Comparison of ENCODE assay signal across 18 cellular contexts in genomic region chr15:92944946-92945521, GRCh38. TPM values are rescaled to one million over a fixed set of nuclear protein-coding genes. Genes with fewer than 3 reads are reported as not detected.
DNase-seq lines count a peak whose midpoint lies in the region; ATAC-seq lines count a peak whose summit lies in the region.
"Had no signal": no experiment of that assay in that cellular context is flagged by ENCODE, and none has a peak within 500 bp of the region (broad histone marks: within the 10 kb centered on the region; RNA-seq: fewer than 3 reads in every experiment).

No MANE protein-coding gene starts in this region.

- H3K4me3 Mint-ChIP-seq in activated CD4-positive, alpha-beta T cell treated with anti-CD3 and anti-CD28 coated beads, Interleukin-2, amount 10 ng/mL, durations not matched to agents 24 days and 14 days: no peak overlapping the region
- no peak overlapping the region for H3K4me3 Mint-ChIP-seq in CD4-positive, alpha-beta memory T cell
- peak overlapping the region; percentile 31 for H3K4me3 Mint-ChIP-seq in activated naive CD8-positive, alpha-beta T cell treated with anti-CD3 and anti-CD28 coated beads, Interleukin-2, amount 10 ng/mL, durations not matched to agents 7 days and 5 days
- peak overlapping the region in 1 of 10 donors; percentile 6 for H3K4me3 Mint-ChIP-seq in naive thymus-derived CD8-positive, alpha-beta T cell
- H3K4me3 Mint-ChIP-seq: activated CD4-positive, alpha-beta T cell treated with anti-CD3 and anti-CD28 coated beads, Interleukin-2, amount 10 ng/mL, durations not matched to agents 7 days and 5 days; neural progenitor cell had no signal

- no peaks in the 10 kb centered on the region for H3K27me3 ChIP-seq in CD4-positive, alpha-beta memory T cell (ENCODE audit: insufficient read depth, low read length)
- H3K27me3 ChIP-seq: BLaER1 treated with 17β-estradiol and CSF1 and Interleukin-3, amounts not matched to agents 10 nM and 100 nM; neural progenitor cell had no signal

- no peaks in the 10 kb centered on the region for H3K4me1 ChIP-seq in CD4-positive, alpha-beta memory T cell (ENCODE audit: insufficient read depth, low read length)
- H3K4me1 ChIP-seq: BLaER1 treated with 17β-estradiol and CSF1 and Interleukin-3, amounts not matched to agents 10 nM and 100 nM had no signal

- CTCF ChIA-PET in CD4-positive, alpha-beta memory T cell (lab: Charles Lee; ENCODE audit: partially characterized antibody): interaction anchor here (0.9 to 1.1 kb wide), 2 partner anchors 8 to 84 kb away, joined by 3 to 4 read pairs; no protein-coding TSS in a partner anchor

- H3K36me3 Mint-ChIP-seq in activated CD4-positive, alpha-beta T cell treated with anti-CD3 and anti-CD28 coated beads, Interleukin-2, amount 10 ng/mL, durations not matched to agents 24 days and 14 days (ENCODE audit: low read depth): peaks cover 93% of the 10 kb centered on the region
- peaks cover 87% of the 10 kb centered on the region in 2 donors for H3K36me3 Mint-ChIP-seq in CD4-positive, alpha-beta memory T cell
- H3K36me3 Mint-ChIP-seq in activated naive CD8-positive, alpha-beta T cell treated with anti-CD3 and anti-CD28 coated beads, Interleukin-2, amount 10 ng/mL, durations not matched to agents 7 days and 5 days: peaks cover 75% of the 10 kb centered on the region
- peaks cover 63 to 94% (median 78%) of the 10 kb centered on the region in 3 donors for H3K36me3 Mint-ChIP-seq in naive thymus-derived CD8-positive, alpha-beta T cell

- peaks cover 36% of the 10 kb centered on the region for H3K9me3 Mint-ChIP-seq in activated CD4-positive, alpha-beta T cell treated with anti-CD3 and anti-CD28 coated beads, Interleukin-2, amount 10 ng/mL, durations not matched to agents 24 days and 14 days
- H3K9me3 Mint-ChIP-seq in CD4-positive, alpha-beta memory T cell: peaks cover 0 to 34% (median 30%) of the 10 kb centered on the region in 8 donors
- H3K9me3 Mint-ChIP-seq in activated naive CD8-positive, alpha-beta T cell treated with anti-CD3 and anti-CD28 coated beads, Interleukin-2, amount 10 ng/mL, durations not matched to agents 7 days and 5 days: peaks cover 36% of the 10 kb centered on the region
- H3K9me3 Mint-ChIP-seq in naive thymus-derived CD8-positive, alpha-beta T cell: peaks cover 18 to 42% (median 25%) of the 10 kb centered on the region in 9 donors

- POLR2A ChIA-PET in CD4-positive, alpha-beta memory T cell (lab: Charles Lee; ENCODE audit: partially characterized antibody): interaction anchor here (0.7 to 1.3 kb wide), 5 partner anchors 9 to 136 kb away, joined by 3 to 6 read pairs (median 3); no protein-coding TSS in a partner anchor
- POLR2A ChIA-PET in activated naive CD8-positive, alpha-beta T cell treated with anti-CD3 and anti-CD28 coated beads, Interleukin-2, amount 10 ng/mL, durations not matched to agents 7 days and 5 days (lab: Charles Lee): interaction anchor here (0.7 kb wide), 1 partner anchor 128 kb away, joined by 3 read pairs; no protein-coding TSS in a partner anchor
- POLR2A ChIA-PET in naive thymus-derived CD8-positive, alpha-beta T cell (lab: Charles Lee): no interaction called here

- no peaks in the 10 kb centered on the region for H3K27me3 Mint-ChIP-seq in activated CD4-positive, alpha-beta T cell treated with anti-CD3 and anti-CD28 coated beads, Interleukin-2, amount 10 ng/mL, durations not matched to agents 24 days and 14 days
- no peaks in the 10 kb centered on the region for H3K27me3 Mint-ChIP-seq in CD4-positive, alpha-beta memory T cell
- H3K27me3 Mint-ChIP-seq in activated naive CD8-positive, alpha-beta T cell treated with anti-CD3 and anti-CD28 coated beads, Interleukin-2, amount 10 ng/mL, durations not matched to agents 7 days and 5 days: no peaks in the 10 kb centered on the region
- no peaks in the 10 kb centered on the region for H3K27me3 Mint-ChIP-seq in naive thymus-derived CD8-positive, alpha-beta T cell
- H3K27me3 Mint-ChIP-seq: activated CD4-positive, alpha-beta T cell treated with anti-CD3 and anti-CD28 coated beads, Interleukin-2, amount 10 ng/mL, durations not matched to agents 7 days and 5 days had no signal

- peaks cover 88% of the 10 kb centered on the region for H3K36me3 ChIP-seq in CD4-positive, alpha-beta memory T cell (ENCODE audit: insufficient read depth, low read length)

- intact Hi-C loops in activated CD4-positive, alpha-beta T cell treated with anti-CD3 and anti-CD28 coated beads, Interleukin-2, amount 10 ng/mL, durations not matched to agents 24 days and 14 days (cut with micrococcal nuclease): no loop called here
- intact Hi-C loops in CD4-positive, alpha-beta memory T cell (cut with micrococcal nuclease): no loop called here

- DNase-seq in activated CD4-positive, alpha-beta T cell treated with anti-CD3 and anti-CD28 coated beads, Interleukin-2, amount 10 ng/mL, durations not matched to agents 24 days and 14 days: no peak
- no peak for DNase-seq in activated CD4-positive, alpha-beta T cell treated with anti-CD3 and anti-CD28 coated beads for 48 hours
- DNase-seq in CD4-positive, alpha-beta memory T cell: no peak
- DNase-seq in activated naive CD8-positive, alpha-beta T cell treated with anti-CD3 and anti-CD28 coated beads, Interleukin-2, amount 10 ng/mL, durations not matched to agents 7 days and 5 days: no peak
- no peak for DNase-seq in naive thymus-derived CD8-positive, alpha-beta T cell
- DNase-seq in NCI-H146 (lab: John Stamatoyannopoulos, UW): no peak
- DNase-seq in NCI-H510A (lab: John Stamatoyannopoulos, UW): no peak
- no peak for DNase-seq in NCI-H345 treated with DMSO at 0.1 percent for 48 hours (lab: John Stamatoyannopoulos, UW; ENCODE audit: unreplicated experiment)
- DNase-seq: activated CD4-positive, alpha-beta T cell treated with anti-CD3 and anti-CD28 coated beads, Interleukin-2, amount 10 ng/mL, durations not matched to agents 7 days and 5 days; activated T-cell treated with anti-CD3 and anti-CD28 coated beads, Interleukin-2, amount 50 U/mL, for 48 hours; DND-41; HCEC 1CT; mammary epithelial cell; NCI-H1105; retina had no signal

- peaks cover 6 to 14% of the 10 kb centered on the region in 2 donors for H3K9me3 ChIP-seq in CD4-positive, alpha-beta memory T cell (ENCODE audit: control insufficient read depth in 1 of 2, low read length in 2 of 2)

- peaks cover 11% of the 10 kb centered on the region for H3K4me1 Mint-ChIP-seq in activated CD4-positive, alpha-beta T cell treated with anti-CD3 and anti-CD28 coated beads, Interleukin-2, amount 10 ng/mL, durations not matched to agents 24 days and 14 days
- H3K4me1 Mint-ChIP-seq in CD4-positive, alpha-beta memory T cell: peaks cover 5 to 13% (median 9%) of the 10 kb centered on the region in 4 donors
- H3K4me1 Mint-ChIP-seq in activated naive CD8-positive, alpha-beta T cell treated with anti-CD3 and anti-CD28 coated beads, Interleukin-2, amount 10 ng/mL, durations not matched to agents 7 days and 5 days: peaks cover 7% of the 10 kb centered on the region
- H3K4me1 Mint-ChIP-seq in naive thymus-derived CD8-positive, alpha-beta T cell: peaks cover 7 to 29% (median 15%) of the 10 kb centered on the region in 4 donors
- H3K4me1 Mint-ChIP-seq: activated CD4-positive, alpha-beta T cell treated with anti-CD3 and anti-CD28 coated beads, Interleukin-2, amount 10 ng/mL, durations not matched to agents 7 days and 5 days; neural progenitor cell had no signal

- H3K27ac ChIP-seq in CD4-positive, alpha-beta memory T cell (ENCODE audit: low read depth, low read length): no peak overlapping the region
- H3K27ac ChIP-seq: BLaER1 treated with 17β-estradiol and CSF1 and Interleukin-3, amounts not matched to agents 10 nM and 100 nM; KMS-11; neural progenitor cell had no signal

- no peak overlapping the region for H3K4me3 ChIP-seq in CD4-positive, alpha-beta memory T cell (ENCODE audit: low read length in 2 of 2)
- H3K4me3 ChIP-seq: neural progenitor cell had no signal

- H3K27ac Mint-ChIP-seq in activated CD4-positive, alpha-beta T cell treated with anti-CD3 and anti-CD28 coated beads, Interleukin-2, amount 10 ng/mL, durations not matched to agents 24 days and 14 days: peak overlapping the region; percentile 51
- H3K27ac Mint-ChIP-seq in CD4-positive, alpha-beta memory T cell: peak overlapping the region in 4 of 7 donors; percentile 27 to 86 (median 66)
- H3K27ac Mint-ChIP-seq in activated naive CD8-positive, alpha-beta T cell treated with anti-CD3 and anti-CD28 coated beads, Interleukin-2, amount 10 ng/mL, durations not matched to agents 7 days and 5 days: peak overlapping the region; percentile 43
- peak overlapping the region in 9 of 10 donors; percentile 25 to 86 (median 63) for H3K27ac Mint-ChIP-seq in naive thymus-derived CD8-positive, alpha-beta T cell
- H3K27ac Mint-ChIP-seq: activated CD4-positive, alpha-beta T cell treated with anti-CD3 and anti-CD28 coated beads, Interleukin-2, amount 10 ng/mL, durations not matched to agents 7 days and 5 days; neural progenitor cell had no signal

- ATAC-seq in activated naive CD8-positive, alpha-beta T cell treated with anti-CD3 and anti-CD28 coated beads, Interleukin-2, amount 10 ng/mL, durations not matched to agents 7 days and 5 days (ENCODE audit: low read depth): no peak
- no peak for ATAC-seq in naive thymus-derived CD8-positive, alpha-beta T cell

RNA-seq across cellular contexts. Expression of gene CHD2, which starts 44.9 kb away (rescaled TPM):
- total RNA-seq in activated CD4-positive, alpha-beta T cell treated with anti-CD3 and anti-CD28 coated beads, Interleukin-2, amount 10 ng/mL, durations not matched to agents 24 days and 14 days: 105 and 111 TPM in 2 replicates
- 100 to 1,000 TPM; 340 to 351 TPM for total RNA-seq in CD4-positive, alpha-beta memory T cell
- 100 to 1,000 TPM in 1 of 2 donors, 10 to 100 TPM in 1; 28.4 to 108 TPM for polyA plus RNA-seq in CD4-positive, alpha-beta memory T cell
- total RNA-seq in activated naive CD8-positive, alpha-beta T cell treated with anti-CD3 and anti-CD28 coated beads, Interleukin-2, amount 10 ng/mL, durations not matched to agents 7 days and 5 days: 100 to 1,000 TPM; 218 to 236 TPM
- total RNA-seq in naive thymus-derived CD8-positive, alpha-beta T cell: 100 to 1,000 TPM; 415 to 427 TPM
- 100 to 1,000 TPM in 1 of 3 donors, 10 to 100 TPM in 2; 53.1 to 101 (median 68.1) TPM for polyA plus RNA-seq in naive thymus-derived CD8-positive, alpha-beta T cell
